In the genomic region with DNA sequence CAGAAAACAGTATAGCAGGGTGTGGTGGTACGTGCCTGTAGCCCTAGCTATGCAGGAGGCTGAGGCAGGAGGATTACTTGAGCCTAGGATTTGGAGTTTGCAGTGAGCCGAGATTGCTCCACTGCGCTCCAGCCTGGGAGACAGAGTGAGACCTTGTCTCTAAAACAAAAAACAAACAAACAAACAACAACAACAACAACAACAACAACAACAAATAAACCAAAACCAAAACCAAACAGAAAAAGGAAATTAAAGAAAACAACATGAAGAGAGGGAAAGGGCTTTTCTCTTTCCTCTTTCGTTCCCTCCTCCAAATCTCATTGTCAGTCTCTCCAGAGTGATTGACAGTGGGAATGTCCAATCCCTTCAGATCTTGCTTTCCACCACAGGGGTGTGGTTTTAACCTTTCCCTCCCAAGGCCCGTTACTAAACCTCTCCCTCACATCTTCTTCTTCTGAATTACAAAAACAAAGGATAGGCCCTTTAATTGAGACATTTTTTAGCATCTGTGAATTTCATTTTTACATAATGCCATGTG, we compare ENCODE assay signal across 27 cellular contexts.
"Had no signal": no experiment of that assay in that cellular context is flagged by ENCODE, and none has a peak within 500 bp of the region (broad histone marks: within the 10 kb centered on the region; RNA-seq: fewer than 3 reads in every experiment).

No MANE protein-coding gene starts in this region.

- DNase-seq: activated CD4-positive, alpha-beta T cell treated with anti-CD3 and anti-CD28 coated beads for 4 hours; activated CD8-positive, alpha-beta memory T cell treated with anti-CD3 and anti-CD28 coated beads, Interleukin-2, amount 50 U/mL, for 4 hours; activated CD8-positive, alpha-beta T cell treated with anti-CD3 and anti-CD28 coated beads for 36 hours; activated gamma-delta T cell treated with Interleukin-2 at 50 U/mL for 16 hours; activated naive CD4-positive, alpha-beta T cell treated with anti-CD3 and anti-CD28 coated beads, Interleukin-2, amount 10 ng/mL, durations not matched to agents 7 days and 5 days; activated naive CD8-positive, alpha-beta T cell treated with anti-CD3 and anti-CD28 coated beads for 36 hours; activated T-cell treated with anti-CD3 and anti-CD28 coated beads, Interleukin-2, amount 50 U/mL, for 72 hours; adrenal gland; aorta; central memory CD4-positive, alpha-beta T cell; KG1; MG63; MV-4-11; NCI-H1105; NCI-H1436; NCI-H1694 treated with DMSO at 0.1 percent for 48 hours; NCI-H2029 treated with DMSO at 0.1 percent for 48 hours; NCI-H345; NCI-H510A; NCI-H526 treated with DMSO at 0.1 percent for 48 hours; Peyer's patch; SHP77 had no signal

- H3K27ac Mint-ChIP-seq: activated CD8-positive, alpha-beta T cell treated with anti-CD3 and anti-CD28 coated beads for 36 hours; activated naive CD4-positive, alpha-beta T cell treated with anti-CD3 and anti-CD28 coated beads, Interleukin-2, amount 10 ng/mL, durations not matched to agents 7 days and 5 days; activated naive CD8-positive, alpha-beta T cell treated with anti-CD3 and anti-CD28 coated beads for 36 hours; activated T-cell treated with anti-CD3 and anti-CD28 coated beads, Interleukin-2, amount 50 U/mL, for 72 hours; activated T-helper 2 cell treated with anti-CD3 and anti-CD28 coated beads, Interferon-gamma antibody, Interleukin-2, Interleukin-4, amounts not matched to agents 10 μg/mL and 5 μg/mL and 100 μg/mL, durations not matched to agents 14 hours and 24 hours and 36 hours; T-helper 1 cell treated with Interleukin-12 subunit alpha and Interleukin-12 subunit beta and Interleukin-4 antibody, amounts not matched to agents 30 μg/mL and 1 μg/mL, for 36 hours had no signal

- H3K36me3 Mint-ChIP-seq: activated naive CD4-positive, alpha-beta T cell treated with anti-CD3 and anti-CD28 coated beads, Interleukin-2, amount 10 ng/mL, durations not matched to agents 7 days and 5 days; activated naive CD8-positive, alpha-beta T cell treated with anti-CD3 and anti-CD28 coated beads for 36 hours had no signal

- H3K4me3 Mint-ChIP-seq: activated CD8-positive, alpha-beta T cell treated with anti-CD3 and anti-CD28 coated beads for 36 hours; activated naive CD4-positive, alpha-beta T cell treated with anti-CD3 and anti-CD28 coated beads, Interleukin-2, amount 10 ng/mL, durations not matched to agents 7 days and 5 days; activated naive CD8-positive, alpha-beta T cell treated with anti-CD3 and anti-CD28 coated beads for 36 hours; activated T-cell treated with anti-CD3 and anti-CD28 coated beads, Interleukin-2, amount 50 U/mL, for 72 hours; T-helper 1 cell treated with Interleukin-12 subunit alpha and Interleukin-12 subunit beta and Interleukin-4 antibody, amounts not matched to agents 30 μg/mL and 1 μg/mL, for 36 hours had no signal

- H3K36me3 ChIP-seq: adrenal gland, breast epithelium, MG63, Peyer's patch, SJSA1 had no signal

- ATAC-seq: activated CD4-positive, CD25-positive, alpha-beta regulatory T cell treated with anti-CD3 and anti-CD28 coated beads, Interleukin-2, amount 50 U/mL, for 24 hours; activated CD8-positive, alpha-beta T cell treated with anti-CD3 and anti-CD28 coated beads for 36 hours; activated T-cell treated with anti-CD3 and anti-CD28 coated beads, Interleukin-2, amount 50 U/mL, for 72 hours had no signal

- H3K4me1 ChIP-seq: adrenal gland, breast epithelium, Peyer's patch, SJSA1 had no signal

- H3K4me3 ChIP-seq: adrenal gland, breast epithelium, MG63, Peyer's patch, SJSA1 had no signal

- H3K9me3 ChIP-seq: adrenal gland, breast epithelium, MG63, Peyer's patch, SJSA1 had no signal

- H3K4me1 Mint-ChIP-seq: activated naive CD4-positive, alpha-beta T cell treated with anti-CD3 and anti-CD28 coated beads, Interleukin-2, amount 10 ng/mL, durations not matched to agents 7 days and 5 days; activated naive CD8-positive, alpha-beta T cell treated with anti-CD3 and anti-CD28 coated beads for 36 hours had no signal

- H3K27me3 ChIP-seq: adrenal gland, breast epithelium, MG63, Peyer's patch had no signal

- H3K27me3 Mint-ChIP-seq: activated CD8-positive, alpha-beta T cell treated with anti-CD3 and anti-CD28 coated beads for 36 hours; activated naive CD4-positive, alpha-beta T cell treated with anti-CD3 and anti-CD28 coated beads, Interleukin-2, amount 10 ng/mL, durations not matched to agents 7 days and 5 days; activated naive CD8-positive, alpha-beta T cell treated with anti-CD3 and anti-CD28 coated beads for 36 hours had no signal

- H3K27ac ChIP-seq: adrenal gland, breast epithelium, Peyer's patch, SJSA1 had no signal
